8 cellular contexts compared by ENCODE assay signal in the genomic region with DNA sequence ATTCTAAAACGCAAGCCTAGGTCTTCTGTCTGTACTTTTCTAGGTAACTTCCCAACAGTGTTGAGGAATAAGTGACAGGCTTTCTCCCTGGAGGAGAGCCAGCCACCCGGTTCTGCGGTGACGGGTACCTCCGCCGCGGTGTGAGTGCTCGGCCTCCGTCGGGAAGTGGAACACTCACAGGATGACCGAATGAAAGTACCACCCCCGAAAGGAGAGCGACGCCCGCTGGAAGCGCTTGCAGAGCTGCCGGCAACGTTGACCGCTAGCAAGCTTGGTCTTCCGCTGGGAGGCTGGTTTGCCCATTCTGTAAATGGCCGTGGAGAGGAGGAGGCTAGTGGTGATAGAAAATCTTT. TPM values are rescaled to one million over a fixed set of nuclear protein-coding genes. Genes with fewer than 3 reads are reported as not detected.
DNase-seq lines count a peak whose midpoint lies in the region; ATAC-seq and FAIRE-seq lines count a peak whose summit lies in the region.

No MANE protein-coding gene starts in this region.

- H3K4me3 ChIP-seq in esophagus (ENCODE audit: low read depth in 1 of 2, low read length in 2 of 2) (peak overlapping the region; percentile 81 to 90), muscle layer of colon (ENCODE audit: low read depth in 1 of 2, low read length in 2 of 2) (peak overlapping the region; percentile 30 to 96)

- H3K27me3 Mint-ChIP-seq in activated CD4-positive, alpha-beta memory T cell treated with anti-CD3 and anti-CD28 coated beads, Interleukin-2, amount 10 ng/mL, durations not matched to agents 7 days and 5 days = peaks cover 5% of the 10 kb centered on the region

- H3K27me3 ChIP-seq in esophagus (ENCODE audit: control insufficient read depth in 1 of 2, insufficient read depth in 2 of 2, low read length in 2 of 2) (no peaks in the 10 kb centered on the region), muscle layer of colon (ENCODE audit: control insufficient read depth in 1 of 2, insufficient read depth in 2 of 2, low read length in 2 of 2) (no peaks in the 10 kb centered on the region)

- H3K27ac Mint-ChIP-seq in activated CD4-positive, alpha-beta memory T cell treated with anti-CD3 and anti-CD28 coated beads, Interleukin-2, amount 10 ng/mL, durations not matched to agents 7 days and 5 days = peak overlapping the region; percentile 81

- peak; percentile 46 for DNase-seq in activated CD4-positive, alpha-beta memory T cell treated with anti-CD3 and anti-CD28 coated beads, Interleukin-2, amount 10 ng/mL, durations not matched to agents 7 days and 5 days
- DNase-seq in superior temporal gyrus (ENCODE audit: extremely low spot score) (peak; percentile 82), COR-L47 (lab: John Stamatoyannopoulos, UW) (no peak)

- POLR2A ChIA-PET in activated CD4-positive, alpha-beta memory T cell treated with anti-CD3 and anti-CD28 coated beads, Interleukin-2, amount 10 ng/mL, durations not matched to agents 7 days and 5 days (lab: Charles Lee) = interaction anchor here (0.9 to 5.7 kb wide), 11 partner anchors 8 to 303 kb away, joined by 3 to 53 read pairs (median 6); a partner anchor contains a TSS

- H3K4me1 Mint-ChIP-seq in activated CD4-positive, alpha-beta memory T cell treated with anti-CD3 and anti-CD28 coated beads, Interleukin-2, amount 10 ng/mL, durations not matched to agents 7 days and 5 days = peaks cover 55% of the 10 kb centered on the region

- peaks cover 7% of the 10 kb centered on the region for H3K36me3 Mint-ChIP-seq in activated CD4-positive, alpha-beta memory T cell treated with anti-CD3 and anti-CD28 coated beads, Interleukin-2, amount 10 ng/mL, durations not matched to agents 7 days and 5 days (ENCODE audit: low read depth)

- WGBS in esophagus, 2 donors = 0 to 1% methylated on average over 21 of the region's 21 CpGs

- H3K27ac ChIP-seq in esophagus (ENCODE audit: low read depth in 2 of 2, low read length in 1 of 2) (peak overlapping the region; percentile 91 to 94), muscle layer of colon (ENCODE audit: low read depth, low read length) (peak overlapping the region; percentile 83)

- H3K4me3 Mint-ChIP-seq in activated CD4-positive, alpha-beta memory T cell treated with anti-CD3 and anti-CD28 coated beads, Interleukin-2, amount 10 ng/mL, durations not matched to agents 7 days and 5 days = peak overlapping the region; percentile 94

- H3K9me3 ChIP-seq in esophagus (ENCODE audit: control insufficient read depth in 2 of 2, insufficient read depth in 1 of 2, low read depth in 1 of 2, low read length in 1 of 2) (no peaks in the 10 kb centered on the region), muscle layer of colon (ENCODE audit: low read length) (no peaks in the 10 kb centered on the region)

- peak; percentile 37 for FAIRE-seq in A204.1 (lab: Jason Lieb, UNC)

- H3K4me1 ChIP-seq in esophagus (ENCODE audit: control insufficient read depth in 2 of 2, insufficient read depth in 2 of 2, low read length in 1 of 2) = no peaks in the 10 kb centered on the region
- H3K4me1 ChIP-seq in muscle layer of colon (ENCODE audit: insufficient read depth, low read length) = peaks cover 12% of the 10 kb centered on the region

- CTCF ChIA-PET in activated CD4-positive, alpha-beta memory T cell treated with anti-CD3 and anti-CD28 coated beads, Interleukin-2, amount 10 ng/mL, durations not matched to agents 7 days and 5 days (lab: Charles Lee) = interaction anchor here (0.9 to 4.5 kb wide), 7 partner anchors 9 to 342 kb away, joined by 3 to 39 read pairs (median 5); no protein-coding TSS in a partner anchor

- no peaks in the 10 kb centered on the region for H3K9me3 Mint-ChIP-seq in activated CD4-positive, alpha-beta memory T cell treated with anti-CD3 and anti-CD28 coated beads, Interleukin-2, amount 10 ng/mL, durations not matched to agents 7 days and 5 days

- ATAC-seq in GM19035 (IDR thresholded peaks at IDR 0.05; ENCODE audit: unreplicated experiment) = peak; percentile 29
- ATAC-seq in HG03558 (IDR thresholded peaks at IDR 0.05; ENCODE audit: extremely low read depth, unreplicated experiment) = peak; percentile 19

- peaks cover 0 to 2% of the 10 kb centered on the region in 2 donors for H3K36me3 ChIP-seq in esophagus (ENCODE audit: control insufficient read depth in 2 of 2, insufficient read depth in 2 of 2, low read length in 1 of 2)
- H3K36me3 ChIP-seq in muscle layer of colon (ENCODE audit: insufficient read depth, low read length) = peaks cover 8% of the 10 kb centered on the region

- H3K9ac ChIP-seq in muscle layer of colon (ENCODE audit: low read length) = peak overlapping the region; percentile 95

RNA-seq across cellular contexts. Expression of a gene that starts 0.6 kb away (rescaled TPM):
- total RNA-seq in activated CD4-positive, alpha-beta memory T cell treated with anti-CD3 and anti-CD28 coated beads, Interleukin-2, amount 10 ng/mL, durations not matched to agents 7 days and 5 days = 10 to 100 TPM; 10.1 to 10.8 TPM
- polyA plus RNA-seq in esophagus = 1 to 10 TPM; 4.8 to 5.4 TPM

RNA-seq across cellular contexts. Expression of a gene that starts 57.1 kb away (rescaled TPM):
- 1 to 10 TPM; 8.1 to 8.7 TPM for total RNA-seq in activated CD4-positive, alpha-beta memory T cell treated with anti-CD3 and anti-CD28 coated beads, Interleukin-2, amount 10 ng/mL, durations not matched to agents 7 days and 5 days
- 1 to 10 TPM; 2.9 to 3.7 TPM for polyA plus RNA-seq in esophagus
